In genomic region chr6:35088281-35089215, GRCh38 we compare ENCODE assay signal across 22 cellular contexts. TPM values are rescaled to one million over a fixed set of nuclear protein-coding genes. Genes with fewer than 3 reads are reported as not detected.
DNase-seq lines count a peak whose midpoint lies in the region; ATAC-seq and TF ChIP-seq lines count a peak whose summit lies in the region.
"Had no signal": no experiment of that assay in that cellular context is flagged by ENCODE, and none has a peak within 500 bp of the region (broad histone marks: within the 10 kb centered on the region; RNA-seq: fewer than 3 reads in every experiment).

No MANE protein-coding gene starts in this region.

- TF ChIP-seq RAD21 in liver (IDR thresholded peaks at IDR 0.05): no peak

- H3K79me2 ChIP-seq in GM23338 (replicated peaks; ENCODE audit: insufficient read depth): no peaks in the 10 kb centered on the region

- peaks cover 26% of the 10 kb centered on the region for H3K36me3 Mint-ChIP-seq in GM23338 (ENCODE audit: low read depth)

- H3F3A ChIP-seq in GM23338 (replicated peaks; ENCODE audit: low read depth): no peaks in the 10 kb centered on the region; the same call in 1 of the 2 replicates

- H3K4me3 ChIP-seq in GM23338 (no peak overlapping the region), breast epithelium (no peak overlapping the region), liver (ENCODE audit: low read depth in 1 of 3, low read length in 3 of 3) (no peak overlapping the region), stomach smooth muscle (ENCODE audit: low read length in 2 of 2) (no peak overlapping the region), SJCRH30 (no peak overlapping the region)
- H3K4me3 ChIP-seq: dorsolateral prefrontal cortex, heart left ventricle, thyroid gland had no signal

- 61% methylated on average over 24 of the region's 24 CpGs for WGBS in liver

- TF ChIP-seq POLR2A in breast epithelium (IDR thresholded peaks at IDR 0.05): no peak

- no peak overlapping the region for H3K4me3 Mint-ChIP-seq in GM23338
- H3K4me3 Mint-ChIP-seq: activated CD8-positive, alpha-beta T cell treated with anti-CD3 and anti-CD28 coated beads, Interleukin-2, amount 10 ng/mL, durations not matched to agents 7 days and 5 days; T-cell had no signal

- H3K27ac ChIP-seq in GM23338 (ENCODE audit: low read depth) (no peak overlapping the region), breast epithelium (peak overlapping the region; percentile 72 to 86), liver (ENCODE audit: low read depth in 1 of 2, low read length in 2 of 2) (no peak overlapping the region), stomach smooth muscle (ENCODE audit: low read length) (peak overlapping the region; percentile 76), SJCRH30 (no peak overlapping the region)
- H3K27ac ChIP-seq: thyroid gland, VCaP had no signal

- H2AFZ ChIP-seq in GM23338: no peak overlapping the region

- no peaks in the 10 kb centered on the region for H4K20me1 ChIP-seq in GM23338 (replicated peaks; ENCODE audit: insufficient read depth)

- H3K9ac ChIP-seq in liver (ENCODE audit: low read depth in 1 of 2, low read length in 2 of 2): no peak overlapping the region
- H3K9ac ChIP-seq in stomach smooth muscle (ENCODE audit: low read length in 2 of 2): no peak overlapping the region

- H3K27ac Mint-ChIP-seq in GM23338: no peak overlapping the region
- H3K27ac Mint-ChIP-seq: activated CD8-positive, alpha-beta T cell treated with anti-CD3 and anti-CD28 coated beads, Interleukin-2, amount 10 ng/mL, durations not matched to agents 7 days and 5 days; T-cell had no signal

- no peak for TF ChIP-seq CTCF in GM23338 (conservative IDR thresholded peaks at IDR 0.05; ENCODE audit: low read depth in 2 of 2)
- peak in 1 of 3 donors; percentile 23 for TF ChIP-seq CTCF in breast epithelium (IDR thresholded peaks at IDR 0.05)
- no peak for TF ChIP-seq CTCF in liver (IDR thresholded peaks at IDR 0.05; ENCODE audit: low read depth, low read length, missing input control)

- no peaks in the 10 kb centered on the region; the same call in 1 of the 2 replicates for H3K9me2 ChIP-seq in GM23338 (ENCODE audit: insufficient read depth)

- H3K9me3 Mint-ChIP-seq in GM23338: no peaks in the 10 kb centered on the region
- H3K9me3 Mint-ChIP-seq: T-cell had no signal

- H3K4me2 ChIP-seq in GM23338: no peak overlapping the region

- H3K9me3 ChIP-seq in breast epithelium: no peaks in the 10 kb centered on the region
- no peaks in the 10 kb centered on the region for H3K9me3 ChIP-seq in liver (ENCODE audit: control insufficient read depth in 4 of 4, low read length in 3 of 4)
- H3K9me3 ChIP-seq in stomach smooth muscle (ENCODE audit: control insufficient read depth in 2 of 2, low read length in 2 of 2): no peaks in the 10 kb centered on the region
- H3K9me3 ChIP-seq in SJCRH30 (replicated peaks): no peaks in the 10 kb centered on the region
- H3K9me3 ChIP-seq: heart left ventricle, thyroid gland had no signal

- H3K36me3 ChIP-seq in GM23338 (ENCODE audit: insufficient read depth): peaks cover 3% of the 10 kb centered on the region; the same call in 1 of the 2 replicates
- H3K36me3 ChIP-seq in breast epithelium: no peaks in the 10 kb centered on the region
- H3K36me3 ChIP-seq in liver (ENCODE audit: control insufficient read depth in 4 of 4, insufficient read depth in 3 of 4, low read depth in 1 of 4, low read length in 3 of 4): peaks cover 3 to 38% (median 14%) of the 10 kb centered on the region in 4 donors
- peaks cover 50 to 54% of the 10 kb centered on the region in 2 donors for H3K36me3 ChIP-seq in stomach smooth muscle (ENCODE audit: control insufficient read depth in 2 of 2, insufficient read depth in 2 of 2, low read length in 2 of 2)
- peaks cover 5% of the 10 kb centered on the region; the same call in 1 of the 2 replicates for H3K36me3 ChIP-seq in SJCRH30

- intact Hi-C loops in breast epithelium (cut with DNase I; ENCODE audit: low total_unique reads): no loop called here

- no peak for DNase-seq in GM23338 (ENCODE audit: low spot score)
- DNase-seq in breast epithelium (ENCODE audit: low spot score in 2 of 2): peak in 1 of 2 donors; percentile 66
- DNase-seq in NCI-H446 (lab: John Stamatoyannopoulos, UW): no peak
- DNase-seq in NCI-H128 (lab: John Stamatoyannopoulos, UW; ENCODE audit: unreplicated experiment): no peak
- no peak for DNase-seq in SJCRH30
- DNase-seq: activated CD8-positive, alpha-beta T cell treated with anti-CD3 and anti-CD28 coated beads, Interleukin-2, amount 10 ng/mL, durations not matched to agents 7 days and 5 days; DMS79; NCI-H1694 treated with DMSO at 0.1 percent for 48 hours; NCI-H446 treated with DMSO at 0.1 percent for 48 hours; occipital lobe; stimulated activated CD4-positive, alpha-beta T cell treated with anti-CD3 and anti-CD28 coated beads, Interleukin-4, amount 100 ng/mL, for 1 hour; T-cell; thyroid gland had no signal

- H3K4me1 ChIP-seq in GM23338 (ENCODE audit: insufficient read depth): no peaks in the 10 kb centered on the region; the same call in 1 of the 2 replicates
- peaks cover 0 to 4% of the 10 kb centered on the region in 2 donors for H3K4me1 ChIP-seq in breast epithelium
- peaks cover 6 to 27% (median 13%) of the 10 kb centered on the region in 4 donors for H3K4me1 ChIP-seq in liver (ENCODE audit: control insufficient read depth in 4 of 4, insufficient read depth in 4 of 4, low read length in 3 of 4)
- peaks cover 80% of the 10 kb centered on the region for H3K4me1 ChIP-seq in stomach smooth muscle (ENCODE audit: control insufficient read depth, insufficient read depth, low read length)
- H3K4me1 ChIP-seq in SJCRH30: peaks cover 18% of the 10 kb centered on the region

- H3K27me3 ChIP-seq in GM23338 (ENCODE audit: insufficient read depth): no peaks in the 10 kb centered on the region
- no peaks in the 10 kb centered on the region for H3K27me3 ChIP-seq in breast epithelium
- H3K27me3 ChIP-seq in liver (ENCODE audit: control insufficient read depth in 4 of 4, insufficient read depth in 4 of 4, low read length in 3 of 4): no peaks in the 10 kb centered on the region
- no peaks in the 10 kb centered on the region for H3K27me3 ChIP-seq in stomach smooth muscle (ENCODE audit: control insufficient read depth in 1 of 2, insufficient read depth in 2 of 2, low read length in 2 of 2)
- no peaks in the 10 kb centered on the region for H3K27me3 ChIP-seq in SJCRH30
- H3K27me3 ChIP-seq: dorsolateral prefrontal cortex, heart left ventricle, thyroid gland had no signal

- H3K27me3 Mint-ChIP-seq in GM23338 (ENCODE audit: insufficient read depth, low read depth, poor library complexity): peaks cover 6% of the 10 kb centered on the region
- H3K27me3 Mint-ChIP-seq: T-cell had no signal

- H3K4me1 Mint-ChIP-seq in GM23338: peaks cover 20% of the 10 kb centered on the region
- H3K4me1 Mint-ChIP-seq: T-cell had no signal

- ATAC-seq in GM23338: peak; percentile 13
- no peak for ATAC-seq in GM21390 (IDR thresholded peaks at IDR 0.05; ENCODE audit: unreplicated experiment)
- ATAC-seq: activated CD8-positive, alpha-beta T cell treated with anti-CD3 and anti-CD28 coated beads, Interleukin-2, amount 10 ng/mL, durations not matched to agents 7 days and 5 days; Right ventricle myocardium inferior; T-cell had no signal

TF ChIP-seq in GM23338, 12 proteins besides CTCF, POLR2A, EP300 and RAD21 (continues in another document):
- TF ChIP-seq EZH2phosphoT487 (IDR thresholded peaks at IDR 0.05; ENCODE audit: unreplicated experiment) (no peak), NANOG (IDR thresholded peaks at IDR 0.05; ENCODE audit: borderline replicate concordance) (no peak), CREB1 (CRISPR knock-in tag; IDR thresholded peaks at IDR 0.05; ENCODE audit: low read depth) (no peak), EZH2 (IDR thresholded peaks at IDR 0.05; ENCODE audit: low read depth, unreplicated experiment) (no peak)

TF ChIP-seq in liver, 16 proteins besides CTCF, POLR2A, EP300 and RAD21 (continues in another document):
- TF ChIP-seq NR2F2 (IDR thresholded peaks at IDR 0.05) (peak; percentile 95), SP1 (IDR thresholded peaks at IDR 0.05) (no peak), JUND (IDR thresholded peaks at IDR 0.05) (no peak), TAF1 (conservative IDR thresholded peaks at IDR 0.05) (no peak), HNF4A (conservative IDR thresholded peaks at IDR 0.05) (peak in 1 of 2 donors; percentile 85), EGR1 (IDR thresholded peaks at IDR 0.05; ENCODE audit: low read depth in 2 of 2) (no peak), ZBTB33 (IDR thresholded peaks at IDR 0.05) (no peak), HNF4G (IDR thresholded peaks at IDR 0.05) (no peak)

RNA-seq across cellular contexts. Expression of gene TCP11, which starts 52.6 kb away (rescaled TPM):
- 0.62 TPM in 1 of 2 replicates, not detected in the other for total RNA-seq in GM23338 (2014; rRNA removed; shearing (Covaris generic))
- polyA plus RNA-seq in GM23338 (2016; fragmentation: Nextera tagmentation; extraction: Ambion mirVana) (0.21 TPM in 1 of 2 replicates, not detected in the other), liver (under 1 TPM in 1 of 2 donors, not detected in 1; 0.05 TPM)
- total RNA-seq in breast epithelium (under 1 TPM in 2 of 3 donors, not detected in 1; 0.32 to 0.66 TPM), liver (under 1 TPM in 1 of 2 donors, not detected in 1; 0.19 TPM)
- total RNA-seq in SJCRH30 (2014; rRNA removed; shearing (Covaris generic)): not detected in 2 replicates
- total RNA-seq: activated CD8-positive, alpha-beta T cell treated with anti-CD3 and anti-CD28 coated beads, Interleukin-2, amount 10 ng/mL, durations not matched to agents 7 days and 5 days; bronchial epithelial cell; heart left ventricle; Right ventricle myocardium inferior; T-cell had no signal
- polyA plus RNA-seq: keratinocyte had no signal

Comparison
In these comparisons a context has a peak if more than half of its experiments do, and no peak if none do; other contexts are left out.
1. H3K27ac ChIP-seq: peak in breast epithelium (2 of 2) and stomach smooth muscle (single experiment); none in GM23338 (single experiment), liver (0 of 2) and SJCRH30 (single experiment).